Comparison of ENCODE assay signal across 8 cellular contexts in genomic region chr4:15656038-15656470, GRCh38. TPM values are rescaled to one million over a fixed set of nuclear protein-coding genes. Genes with fewer than 3 reads are reported as not detected.
A peak's percentile ranks its signal among the peaks of the same experiment; 100 is the strongest.
DNase-seq lines count a peak whose midpoint lies in the region; ATAC-seq, FAIRE-seq and TF ChIP-seq lines count a peak whose summit lies in the region.

No MANE protein-coding gene starts in this region.

- H3K4ac ChIP-seq in H1 (replicated peaks; ENCODE audit: insufficient read length, low read depth, low read length), result no peak overlapping the region

- H3K79me2 ChIP-seq in OCI-LY3 (ENCODE audit: low read length), result peaks cover 34% of the 10 kb centered on the region
- peaks cover 0 to 33% of the 10 kb centered on the region in 2 experiments; a peak in 2 of 4 replicates for H3K79me2 ChIP-seq in H1 (ENCODE audit: control insufficient read depth in 1 of 2, insufficient read depth in 2 of 2, low read length in 2 of 2)

- POLR2A ChIA-PET in H1 (lab: Charles Lee; ENCODE audit: partially characterized antibody), result interaction anchor here (0.6 to 6.9 kb wide), 15 partner anchors 9 to 1969 kb away, joined by 3 to 64 read pairs (median 6); partner anchors contain the start of genes CC2D2A and FAM200B

- no peak for TF ChIP-seq EP300 in H1 (IDR thresholded peaks at IDR 0.05; ENCODE audit: borderline replicate concordance in 1 of 2, low read depth in 2 of 2, low read length in 2 of 2)

- no peak overlapping the region for H3K23ac ChIP-seq in H1 (ENCODE audit: insufficient read length)

- H3K4me2 ChIP-seq in OCI-LY3 (ENCODE audit: low read length) (peak overlapping the region; percentile 92), H1 (ENCODE audit: insufficient read depth in 1 of 2, low read depth in 2 of 2, low read length in 2 of 2) (peak overlapping the region; percentile 95 to 98)

- H3K4me3 ChIP-seq in GM08714 (ENCODE audit: low read length), result peak overlapping the region; percentile 79; the same call in 1 of the 2 replicates
- H3K4me3 ChIP-seq in OCI-LY3 (ENCODE audit: low read length), result peak overlapping the region; percentile 94
- peak overlapping the region; percentile 63 to 88 (median 86) for H3K4me3 ChIP-seq in H1 (ENCODE audit: extremely low read depth in 1 of 4, insufficient read depth in 2 of 4, low read depth in 3 of 4, low read length in 4 of 4)

- no peaks in the 10 kb centered on the region for H3K9me3 Mint-ChIP-seq in natural killer cell

- H4K5ac ChIP-seq in H1 (ENCODE audit: insufficient read length, low read depth, low read length), result peak overlapping the region; percentile 90

- TF ChIP-seq RAD21 in H1 (IDR thresholded peaks at IDR 0.05 in 1 of 2, conservative IDR thresholded peaks at IDR 0.05 in 1 of 2; ENCODE audit: low read depth in 2 of 2, low read length in 2 of 2), result no peak

- H2AK5ac ChIP-seq in H1 (ENCODE audit: low read depth, low read length), result 0 out of 2 replicates have a peak overlapping the region, but pooled peaks have one; percentile 49

- 53% methylated on average over 12 of the region's 12 CpGs; no CpG with 5 or more reads in 1 of the 2 experiments for WGBS in H1 (ENCODE audit: extremely low coverage in 1 of 2, insufficient coverage in 1 of 2, insufficient read length in 1 of 2, insufficient replicate concordance in 2 of 2, low coverage in 1 of 2, low lambda C conversion rate in 2 of 2, missing lambda C conversion rate in 1 of 2), 2 experiments

- H3K27ac ChIP-seq in OCI-LY3 (ENCODE audit: low read length) (peak overlapping the region; percentile 81), H1 (ENCODE audit: low read depth, low read length) (peak overlapping the region; percentile 100)

- peak overlapping the region; percentile 100 for H3K18ac ChIP-seq in H1 (ENCODE audit: extremely low read depth, low read length)

- intact Hi-C loops in natural killer cell (cut with micrococcal nuclease), result loop anchor here (10.0 kb wide), 1 partner anchor 181 kb away; no protein-coding TSS in a partner anchor

- CTCF ChIA-PET in H1 (lab: Charles Lee; ENCODE audit: partially characterized antibody), result interaction anchor here (0.9 kb wide), 1 partner anchor 11 kb away, joined by 3 read pairs; no protein-coding TSS in a partner anchor

- no peak overlapping the region for H2BK15ac ChIP-seq in H1 (ENCODE audit: low read length)

- peak overlapping the region; percentile 94 to 96 for H3K27ac Mint-ChIP-seq in natural killer cell

- peak overlapping the region; percentile 99 for H2BK5ac ChIP-seq in H1 (ENCODE audit: low read depth, low read length)

- TF ChIP-seq POLR2A in H1 (IDR thresholded peaks at IDR 0.05; ENCODE audit: control extremely low read depth in 1 of 2, low read depth in 2 of 2, low read length in 2 of 2), result no peak

- H3K23me2 ChIP-seq in H1 (ENCODE audit: low read depth, low read length), result peaks cover 7% of the 10 kb centered on the region

- peak overlapping the region; percentile 100; the same call in 1 of the 2 replicates for H4K8ac ChIP-seq in H1 (ENCODE audit: extremely low read depth, insufficient read depth, low read length)

- peak overlapping the region; percentile 97 for H3K56ac ChIP-seq in H1 (replicated peaks; ENCODE audit: insufficient read length, low read depth, low read length)

- H3K9me3 ChIP-seq in OCI-LY3 (ENCODE audit: insufficient read depth, low read length) (no peaks in the 10 kb centered on the region), H1 (ENCODE audit: insufficient read depth in 2 of 2, low read depth in 1 of 2, low read length in 1 of 2) (no peaks in the 10 kb centered on the region)

- H3K4me1 ChIP-seq in OCI-LY3 (ENCODE audit: low read length) (peaks cover 20% of the 10 kb centered on the region), H1 (replicated peaks in 1 of 4; ENCODE audit: control insufficient read depth in 3 of 4, insufficient read depth in 4 of 4, low read length in 3 of 4) (peaks cover 2 to 9% (median 5%) of the 10 kb centered on the region in 4 experiments; a peak in 5 of 7 replicates)

- H2BK120ac ChIP-seq in H1 (replicated peaks; ENCODE audit: low read depth, low read length), result peak overlapping the region; percentile 16

- H3K36me3 Mint-ChIP-seq in natural killer cell, result no peaks in the 10 kb centered on the region

- H2AFZ ChIP-seq in OCI-LY3 (ENCODE audit: low read depth, low read length) (peak overlapping the region; percentile 79; the same call in 1 of the 2 replicates), H1 (ENCODE audit: low read length) (peak overlapping the region; percentile 100; the same call in 1 of the 2 replicates)

- DNase-seq in H1 (ENCODE audit: low read depth in 1 of 2, low spot score in 2 of 2), result peak in 1 of 2 experiments; percentile 75
- no peak for DNase-seq in natural killer cell
- no peak for DNase-seq in NCI-H446 (lab: John Stamatoyannopoulos, UW)
- no peak for DNase-seq in stimulated activated naive CD4-positive, alpha-beta T cell (lab: John Stamatoyannopoulos, UW)

- H3K36me3 ChIP-seq in OCI-LY3 (replicated peaks; ENCODE audit: low read depth, low read length) (no peaks in the 10 kb centered on the region), H1 (ENCODE audit: control insufficient read depth in 2 of 4, insufficient read depth in 4 of 4, low read length in 3 of 4) (peaks cover 0 to 3% (median 0%) of the 10 kb centered on the region in 4 experiments; a peak in 1 of 8 replicates)

- H2BK12ac ChIP-seq in H1 (ENCODE audit: low read depth, low read length), result peak overlapping the region; percentile 22; the same call in 1 of the 2 replicates

- H4K91ac ChIP-seq in H1 (replicated peaks; ENCODE audit: insufficient read length, low read length), result peak overlapping the region; percentile 98

- peaks cover 36 to 40% of the 10 kb centered on the region in 2 donors for H3K4me1 Mint-ChIP-seq in natural killer cell

- H3K27me3 ChIP-seq in OCI-LY3 (ENCODE audit: low read depth, low read length), result no peaks in the 10 kb centered on the region
- no peaks in the 10 kb centered on the region for H3K27me3 ChIP-seq in H1 (replicated peaks in 1 of 4; ENCODE audit: control insufficient read depth in 3 of 4, extremely low read depth in 1 of 4, insufficient read depth in 3 of 4, low read length in 3 of 4)

- H3K9ac ChIP-seq in OCI-LY3 (ENCODE audit: low read length), result peak overlapping the region; percentile 93
- peak overlapping the region; percentile 52 to 99 (median 98) for H3K9ac ChIP-seq in H1 (replicated peaks in 1 of 4; ENCODE audit: extremely low read depth in 1 of 4, low read depth in 3 of 4, low read length in 3 of 4)

- H4K20me1 ChIP-seq in OCI-LY3 (ENCODE audit: insufficient read depth, low read length), result 0 out of 2 replicates have a peak, but pooled peaks cover 3% of the 10 kb centered on the region
- H4K20me1 ChIP-seq in H1 (replicated peaks in 1 of 2; ENCODE audit: control insufficient read depth in 1 of 2, insufficient read depth in 2 of 2, low read length in 2 of 2), result no peaks in the 10 kb centered on the region

- no peaks in the 10 kb centered on the region for H3K27me3 Mint-ChIP-seq in natural killer cell (ENCODE audit: low read depth in 2 of 2)

- FAIRE-seq in H1 (lab: Jason Lieb, UNC), result no peak

- H3K14ac ChIP-seq in H1 (ENCODE audit: insufficient read length), result no peak overlapping the region

- H3K4me3 Mint-ChIP-seq in natural killer cell, result peak overlapping the region; percentile 93

- H3K79me1 ChIP-seq in H1 (ENCODE audit: low read depth, low read length), result no peaks in the 10 kb centered on the region

- H2BK20ac ChIP-seq in H1 (ENCODE audit: low read length), result no peak overlapping the region

- ATAC-seq in natural killer cell (no peak), GM21447 (IDR thresholded peaks at IDR 0.05; ENCODE audit: unreplicated experiment) (no peak), HG02885 (IDR thresholded peaks at IDR 0.05; ENCODE audit: poor library complexity, unreplicated experiment) (no peak)

- TF ChIP-seq CTCF in OCI-LY3 (IDR thresholded peaks at IDR 0.05; ENCODE audit: low read depth, low read length) (no peak), H1 (IDR thresholded peaks at IDR 0.05; ENCODE audit: control extremely low read depth in 1 of 3, insufficient read depth in 1 of 3, low read depth in 1 of 3, low read length in 3 of 3) (no peak), natural killer cell (IDR thresholded peaks at IDR 0.05) (no peak)

TF ChIP-seq in H1, 55 proteins besides CTCF, POLR2A, EP300 and RAD21 (continues in another document):
- TF ChIP-seq CREB1 (IDR thresholded peaks at IDR 0.05) (0 out of 2 replicates have a peak, but pooled peaks have one; percentile 19), NRF1 (IDR thresholded peaks at IDR 0.05; ENCODE audit: low read depth, low read length) (no peak)

RNA-seq across cellular contexts. Expression of gene FBXL5, which starts 0.9 kb away (rescaled TPM):
- 62.7 and 62.8 TPM in 2 replicates for total RNA-seq in H1 (2021; fragmentation: NEBNext Ultra II Directional; extraction: Animal tissue kit (Norgen Biotek cat#: 25700))
- 26.5 and 34.6 TPM in 2 replicates for polyA plus RNA-seq in H1 (2011; rRNA removed)
- 37.0 TPM for polyA plus RNA-seq in H1 (2011; cell fraction: cytosol; rRNA removed)
- 18.9 TPM for polyA plus RNA-seq in H1 (2011; cell fraction: nucleus; rRNA removed)
- polyA plus RNA-seq in H1 (2012, experiment 1 of 2), result 33.3 to 44.9 TPM (median 40.0 TPM) in 4 replicates
- polyA plus RNA-seq in H1 (2012, experiment 2 of 2), result 3.5 TPM
- 25.0 TPM for polyA plus RNA-seq in H1 (2013, experiment 1 of 2)
- polyA plus RNA-seq in H1 (2013, experiment 2 of 2), result 24.1 TPM
- polyA minus RNA-seq in H1 (2011; rRNA and poly(A)+ RNA removed), result 52.5 and 53.5 TPM in 2 replicates
- 43.4 TPM for polyA minus RNA-seq in H1 (2011; cell fraction: cytosol; rRNA and poly(A)+ RNA removed)
- polyA minus RNA-seq in H1 (2011; cell fraction: nucleus; rRNA and poly(A)+ RNA removed), result 117 TPM
- total RNA-seq in natural killer cell, result 100 to 1,000 TPM in 1 of 3 donors, 10 to 100 TPM in 2; 80.2 to 111 (median 92.8) TPM

RNA-seq across cellular contexts. Expression of gene FAM200B, which starts 25.6 kb away (rescaled TPM):
- 21.9 and 23.7 TPM in 2 replicates for total RNA-seq in H1 (2021; fragmentation: NEBNext Ultra II Directional; extraction: Animal tissue kit (Norgen Biotek cat#: 25700))
- polyA plus RNA-seq in H1 (2011; rRNA removed), result 10.7 and 11.9 TPM in 2 replicates
- 16.0 TPM for polyA plus RNA-seq in H1 (2011; cell fraction: cytosol; rRNA removed)
- 10.3 TPM for polyA plus RNA-seq in H1 (2011; cell fraction: nucleus; rRNA removed)
- 15.2 to 33.0 TPM (median 21.7 TPM) in 4 replicates for polyA plus RNA-seq in H1 (2012, experiment 1 of 2)
- polyA plus RNA-seq in H1 (2012, experiment 2 of 2), result 11.6 TPM
- 45.1 TPM for polyA plus RNA-seq in H1 (2013, experiment 1 of 2)
- 44.9 TPM for polyA plus RNA-seq in H1 (2013, experiment 2 of 2)
- 2.7 and 7.3 TPM in 2 replicates for polyA minus RNA-seq in H1 (2011; rRNA and poly(A)+ RNA removed)
- 8.1 TPM for polyA minus RNA-seq in H1 (2011; cell fraction: cytosol; rRNA and poly(A)+ RNA removed)
- polyA minus RNA-seq in H1 (2011; cell fraction: nucleus; rRNA and poly(A)+ RNA removed), result 14.7 TPM
- 10 to 100 TPM; 14.3 to 15.6 (median 14.5) TPM for total RNA-seq in natural killer cell

RNA-seq across cellular contexts. Expression of gene BST1, which starts 46.8 kb away (rescaled TPM):
- total RNA-seq in H1 (2021; fragmentation: NEBNext Ultra II Directional; extraction: Animal tissue kit (Norgen Biotek cat#: 25700)), result 0.52 TPM in 1 of 2 replicates, not detected in the other
- polyA plus RNA-seq in H1 (2011; rRNA removed), result 0.20 and 0.54 TPM in 2 replicates
- 0.32 TPM for polyA plus RNA-seq in H1 (2011; cell fraction: cytosol; rRNA removed)
- polyA plus RNA-seq in H1 (2011; cell fraction: nucleus; rRNA removed), result 0.53 TPM
- polyA plus RNA-seq in H1 (2012, experiment 1 of 2), result 0.84 to 1.00 TPM (median 0.87 TPM) in 4 replicates
- 0.52 TPM for polyA plus RNA-seq in H1 (2012, experiment 2 of 2)
- polyA plus RNA-seq in H1 (2013, experiment 1 of 2), result 0.49 TPM
- 0.39 TPM for polyA plus RNA-seq in H1 (2013, experiment 2 of 2)
- 0.16 and 0.80 TPM in 2 replicates for polyA minus RNA-seq in H1 (2011; rRNA and poly(A)+ RNA removed)
- polyA minus RNA-seq in H1 (2011; cell fraction: cytosol; rRNA and poly(A)+ RNA removed), result not detected
- polyA minus RNA-seq in H1 (2011; cell fraction: nucleus; rRNA and poly(A)+ RNA removed), result not detected
- total RNA-seq in natural killer cell, result 1 to 10 TPM; 1.8 to 6.4 (median 2.2) TPM
